ENCODE assay signal across 1 cellular context in the genomic region with DNA sequence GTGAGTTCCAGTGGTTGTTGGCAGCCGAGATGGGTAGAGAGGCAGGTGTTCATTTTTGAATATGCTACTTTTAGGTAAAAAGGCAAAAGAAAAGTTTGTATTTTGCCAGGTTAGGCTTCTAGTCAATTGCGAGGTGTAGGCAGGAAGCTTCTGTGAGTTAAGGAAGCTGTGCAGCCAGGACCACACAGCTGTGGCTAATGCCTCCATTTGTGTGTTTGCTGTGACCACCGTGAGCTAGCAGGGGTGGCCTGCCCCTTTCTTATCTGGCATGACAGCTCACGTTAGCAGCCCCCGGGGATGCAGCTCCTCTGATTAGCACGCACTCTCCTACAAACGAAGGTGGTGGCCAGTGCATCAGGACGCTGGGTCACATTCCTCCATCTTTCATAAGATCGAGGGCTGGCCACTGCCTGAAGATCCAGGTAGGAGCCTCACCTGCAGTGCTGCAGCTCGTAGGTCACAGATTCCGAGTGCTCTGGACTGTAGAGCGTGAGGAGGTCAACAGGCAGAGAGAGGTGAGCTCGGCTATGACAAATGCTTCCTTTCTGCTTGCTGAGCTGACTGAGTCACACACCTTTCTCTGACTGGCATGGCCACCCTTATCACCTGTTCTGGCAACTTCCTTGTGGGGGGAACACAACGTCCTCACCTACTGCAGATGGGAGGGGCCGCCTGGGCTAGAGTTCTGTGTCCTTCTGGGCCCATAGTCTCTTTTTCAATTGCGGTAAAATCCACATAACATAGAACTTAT.
TF ChIP-seq lines count a peak whose summit lies in the region.

No MANE protein-coding gene starts in this region.

TF ChIP-seq in H1, 55 proteins besides CTCF, POLR2A, EP300 and RAD21:
- TF ChIP-seq RXRA (IDR thresholded peaks at IDR 0.05; ENCODE audit: insufficient read depth, low read depth, low read length) (no peak), FOSL1 (IDR thresholded peaks at IDR 0.05; ENCODE audit: insufficient read depth, low read depth, low read length) (no peak), SUZ12 (IDR thresholded peaks at IDR 0.05; ENCODE audit: low read length) (no peak), RBBP5 (IDR thresholded peaks at IDR 0.05; ENCODE audit: borderline replicate concordance, low read depth, low read length) (no peak), ZNF274 (IDR thresholded peaks at IDR 0.05; ENCODE audit: borderline replicate concordance, extremely low read depth, low read length) (no peak), ASH2L (IDR thresholded peaks at IDR 0.05; ENCODE audit: low read length) (no peak), BCL11A (IDR thresholded peaks at IDR 0.05; ENCODE audit: low read depth in 2 of 2, low read length in 2 of 2) (no peak), TAF7 (optimal IDR thresholded peaks at IDR 0.05; ENCODE audit: borderline replicate concordance, low read depth, low read length) (no peak), SP4 (IDR thresholded peaks at IDR 0.05; ENCODE audit: low read length) (no peak), TBP (IDR thresholded peaks at IDR 0.05; ENCODE audit: low read depth, low read length) (no peak), NRF1 (IDR thresholded peaks at IDR 0.05; ENCODE audit: low read depth, low read length) (no peak), SRF (IDR thresholded peaks at IDR 0.05; ENCODE audit: low read depth, low read length) (no peak), POLR2AphosphoS5 (IDR thresholded peaks at IDR 0.05; ENCODE audit: low read depth, low read length) (no peak), CREB1 (IDR thresholded peaks at IDR 0.05) (no peak), HDAC2 (IDR thresholded peaks at IDR 0.05; ENCODE audit: borderline replicate concordance in 1 of 2, low read depth in 2 of 2, low read length in 2 of 2) (no peak), KDM1A (IDR thresholded peaks at IDR 0.05; ENCODE audit: borderline replicate concordance, low read length) (no peak)
- TF ChIP-seq, protein P1, sequence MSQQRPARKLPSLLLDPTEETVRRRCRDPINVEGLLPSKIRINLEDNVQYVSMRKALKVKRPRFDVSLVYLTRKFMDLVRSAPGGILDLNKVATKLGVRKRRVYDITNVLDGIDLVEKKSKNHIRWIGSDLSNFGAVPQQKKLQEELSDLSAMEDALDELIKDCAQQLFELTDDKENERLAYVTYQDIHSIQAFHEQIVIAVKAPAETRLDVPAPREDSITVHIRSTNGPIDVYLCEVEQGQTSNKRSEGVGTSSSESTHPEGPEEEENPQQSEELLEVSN (IDR thresholded peaks at IDR 0.05) = no peak
- TF ChIP-seq, protein P2, sequence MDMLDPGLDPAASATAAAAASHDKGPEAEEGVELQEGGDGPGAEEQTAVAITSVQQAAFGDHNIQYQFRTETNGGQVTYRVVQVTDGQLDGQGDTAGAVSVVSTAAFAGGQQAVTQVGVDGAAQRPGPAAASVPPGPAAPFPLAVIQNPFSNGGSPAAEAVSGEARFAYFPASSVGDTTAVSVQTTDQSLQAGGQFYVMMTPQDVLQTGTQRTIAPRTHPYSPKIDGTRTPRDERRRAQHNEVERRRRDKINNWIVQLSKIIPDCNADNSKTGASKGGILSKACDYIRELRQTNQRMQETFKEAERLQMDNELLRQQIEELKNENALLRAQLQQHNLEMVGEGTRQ (IDR thresholded peaks at IDR 0.05; ENCODE audit: low read length) = no peak
- TF ChIP-seq, protein P3, sequence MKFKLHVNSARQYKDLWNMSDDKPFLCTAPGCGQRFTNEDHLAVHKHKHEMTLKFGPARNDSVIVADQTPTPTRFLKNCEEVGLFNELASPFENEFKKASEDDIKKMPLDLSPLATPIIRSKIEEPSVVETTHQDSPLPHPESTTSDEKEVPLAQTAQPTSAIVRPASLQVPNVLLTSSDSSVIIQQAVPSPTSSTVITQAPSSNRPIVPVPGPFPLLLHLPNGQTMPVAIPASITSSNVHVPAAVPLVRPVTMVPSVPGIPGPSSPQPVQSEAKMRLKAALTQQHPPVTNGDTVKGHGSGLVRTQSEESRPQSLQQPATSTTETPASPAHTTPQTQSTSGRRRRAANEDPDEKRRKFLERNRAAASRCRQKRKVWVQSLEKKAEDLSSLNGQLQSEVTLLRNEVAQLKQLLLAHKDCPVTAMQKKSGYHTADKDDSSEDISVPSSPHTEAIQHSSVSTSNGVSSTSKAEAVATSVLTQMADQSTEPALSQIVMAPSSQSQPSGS (IDR thresholded peaks at IDR 0.05; ENCODE audit: low read length) = no peak
TF ChIP-seq in H1: peak in this region for 0.
